In genomic region chr10:69570050-69570816, GRCh38 we compare ENCODE assay signal across 21 cellular contexts. TPM values are rescaled to one million over a fixed set of nuclear protein-coding genes. Genes with fewer than 3 reads are reported as not detected.
A peak's percentile ranks its signal among the peaks of the same experiment; 100 is the strongest.
DNase-seq lines count a peak whose midpoint lies in the region; ATAC-seq and TF ChIP-seq lines count a peak whose summit lies in the region.
"Had no signal": no experiment of that assay in that cellular context is flagged by ENCODE, and none has a peak within 500 bp of the region (broad histone marks: within the 10 kb centered on the region; RNA-seq: fewer than 3 reads in every experiment).

No MANE protein-coding gene starts in this region.

- TF ChIP-seq CTCF in progenitor cell of endocrine pancreas (IDR thresholded peaks at IDR 0.05; ENCODE audit: unreplicated experiment) (no peak), right lobe of liver (IDR thresholded peaks at IDR 0.05) (no peak)

- WGBS in right lobe of liver (ENCODE audit: insufficient coverage, low coverage, low lambda C conversion rate, missing lambda C conversion rate), result 1% methylated on average over 7 of the region's 11 CpGs

- H3K27me3 ChIP-seq in H7 (ENCODE audit: control insufficient read depth, insufficient read depth, low read length), result peaks cover 95% of the 10 kb centered on the region
- H3K27me3 ChIP-seq in iPS-15b (ENCODE audit: control insufficient read depth, insufficient read depth, low read length), result peaks cover 98% of the 10 kb centered on the region
- H3K27me3 ChIP-seq in right lobe of liver, result peaks cover 0 to 22% of the 10 kb centered on the region in 2 donors

- H3K9me3 Mint-ChIP-seq in IgD-negative memory B cell (peaks cover 0 to 2% (median 0%) of the 10 kb centered on the region in 3 donors), progenitor cell of endocrine pancreas (ENCODE audit: low read depth) (no peaks in the 10 kb centered on the region)

- H3K9me3 ChIP-seq in iPS-15b (ENCODE audit: control insufficient read depth, insufficient read depth, low read length) (no peaks in the 10 kb centered on the region), right lobe of liver (no peaks in the 10 kb centered on the region)
- H3K9me3 ChIP-seq: HAP-1 had no signal

- H3K4me3 ChIP-seq in H7 (ENCODE audit: insufficient read depth, low read depth, low read length) (no peak overlapping the region), iPS-15b (ENCODE audit: low read depth, low read length) (peak overlapping the region; percentile 58), right lobe of liver (no peak overlapping the region)
- H3K4me3 ChIP-seq: HAP-1 had no signal

- peak overlapping the region in 3 of 4 donors; percentile 37 to 74 (median 73) for H3K4me3 Mint-ChIP-seq in IgD-negative memory B cell
- peak overlapping the region; percentile 53 for H3K4me3 Mint-ChIP-seq in progenitor cell of endocrine pancreas (ENCODE audit: low read depth)

- intact Hi-C loops in right lobe of liver (cut with DNase I), result no loop called here

- H3K4me1 ChIP-seq in iPS-15b (ENCODE audit: control insufficient read depth, insufficient read depth, low read length) (peaks cover 42% of the 10 kb centered on the region), right lobe of liver (no peaks in the 10 kb centered on the region)

- H3K27ac Mint-ChIP-seq in IgD-negative memory B cell (no peak overlapping the region), progenitor cell of endocrine pancreas (no peak overlapping the region)
- H3K27ac Mint-ChIP-seq: CD4-positive, CD25-positive, alpha-beta regulatory T cell had no signal

- no peak for ATAC-seq in right lobe of liver

- TF ChIP-seq POLR2A in right lobe of liver (IDR thresholded peaks at IDR 0.05), result no peak

- H3K27me3 Mint-ChIP-seq in IgD-negative memory B cell (peaks cover 78% of the 10 kb centered on the region), progenitor cell of endocrine pancreas (peaks cover 94% of the 10 kb centered on the region)

- DNase-seq in H7 (peak; percentile 60), progenitor cell of endocrine pancreas (ENCODE audit: low spot score, unreplicated experiment) (no peak), SK-N-DZ (ENCODE audit: low spot score) (no peak), right lobe of liver (no peak)
- DNase-seq in stimulated activated naive CD4-positive, alpha-beta T cell treated with Interleukin-2 at 50 U/mL for 16 hours (lab: John Stamatoyannopoulos, UW), result no peak
- DNase-seq: CD4-positive, CD25-positive, alpha-beta regulatory T cell; EL; IMR-90; MV-4-11; NCI-H1105 treated with DMSO at 0.1 percent for 48 hours; NCI-H2029 treated with DMSO at 0.1 percent for 48 hours; NCI-H226; NCI-H510A treated with DMSO at 0.1 percent for 48 hours; NCI-H748 treated with DMSO at 0.1 percent for 48 hours; SHP77 treated with DMSO at 0.1 percent for 48 hours had no signal

- H3K36me3 Mint-ChIP-seq in IgD-negative memory B cell (no peaks in the 10 kb centered on the region), progenitor cell of endocrine pancreas (ENCODE audit: insufficient read depth) (no peaks in the 10 kb centered on the region)
- H3K36me3 Mint-ChIP-seq: CD4-positive, CD25-positive, alpha-beta regulatory T cell had no signal

- H3K4me1 Mint-ChIP-seq in IgD-negative memory B cell (peaks cover 9 to 18% (median 14%) of the 10 kb centered on the region in 3 donors), progenitor cell of endocrine pancreas (ENCODE audit: low read depth) (peaks cover 23% of the 10 kb centered on the region)

- H3K36me3 ChIP-seq in H7 (replicated peaks; ENCODE audit: control insufficient read depth, insufficient read depth, low read length), result no peaks in the 10 kb centered on the region
- no peaks in the 10 kb centered on the region for H3K36me3 ChIP-seq in iPS-15b (ENCODE audit: control insufficient read depth, insufficient read depth, low read length)
- no peaks in the 10 kb centered on the region for H3K36me3 ChIP-seq in right lobe of liver
- H3K36me3 ChIP-seq: HAP-1 had no signal

- no peak overlapping the region for H3K27ac ChIP-seq in right lobe of liver
- H3K27ac ChIP-seq: HL-60, RWPE1 had no signal

- H3K9ac ChIP-seq in iPS-15b (ENCODE audit: low read depth, low read length), result no peak overlapping the region

RNA-seq across cellular contexts. Expression of gene NEUROG3, which starts 3.0 kb away (rescaled TPM):
- 0.14 and 1.4 TPM in 2 replicates for total RNA-seq in H7 (2014; rRNA removed; shearing (Covaris generic))
- polyA plus RNA-seq in IgD-negative memory B cell, result not detected
- 7.2 and 7.3 TPM in 2 replicates for total RNA-seq in progenitor cell of endocrine pancreas
- polyA plus RNA-seq in SK-N-DZ (2014; cell fraction: cytosol; rRNA removed), result not detected in 2 replicates
- not detected in 2 replicates for polyA plus RNA-seq in SK-N-DZ (2014; cell fraction: nucleus; rRNA removed)
- total RNA-seq in right lobe of liver, result not detected
- total RNA-seq: CD4-positive, CD25-positive, alpha-beta regulatory T cell; IMR-90 had no signal
- polyA plus RNA-seq: BJ; CD4-positive, CD25-positive, alpha-beta regulatory T cell; IMR-90 had no signal

RNA-seq across cellular contexts. Expression of gene FAM241B, which starts 59.8 kb away (rescaled TPM):
- total RNA-seq in H7 (2014; rRNA removed; shearing (Covaris generic)), result 5.8 and 8.4 TPM in 2 replicates
- polyA plus RNA-seq in IgD-negative memory B cell, result 1.2 TPM
- 42.4 and 44.2 TPM in 2 replicates for total RNA-seq in progenitor cell of endocrine pancreas
- polyA plus RNA-seq in SK-N-DZ (2014; cell fraction: cytosol; rRNA removed), result 10.6 and 12.4 TPM in 2 replicates
- polyA plus RNA-seq in SK-N-DZ (2014; cell fraction: nucleus; rRNA removed), result 13.8 and 30.4 TPM in 2 replicates
- 1 to 10 TPM in 5 of 6 experiments, under 1 TPM in 1; 0.74 to 3.9 (median 1.5) TPM for total RNA-seq in right lobe of liver
